ENCODE assay signal across 17 cellular contexts in the genomic region with DNA sequence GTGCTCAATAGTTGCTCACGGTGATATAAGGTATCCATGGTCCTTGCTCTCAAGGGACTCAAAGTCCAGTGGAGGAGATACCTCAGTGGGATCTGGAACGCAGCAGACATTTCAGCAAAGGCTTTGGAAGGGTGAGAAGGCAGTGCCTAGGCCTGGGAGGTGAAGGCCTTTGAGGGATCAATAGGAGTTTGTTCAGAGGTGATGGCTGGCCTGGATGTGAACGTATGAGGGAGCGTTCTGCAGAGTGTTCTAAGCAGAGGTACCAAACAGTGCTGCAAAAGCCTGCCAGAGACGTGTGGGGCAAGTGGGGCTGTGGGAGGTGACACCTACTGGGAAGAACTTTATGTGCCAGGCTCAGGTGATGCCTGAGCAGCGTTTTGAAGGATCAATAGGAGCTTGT. TPM values are rescaled to one million over a fixed set of nuclear protein-coding genes. Genes with fewer than 3 reads are reported as not detected.
DNase-seq lines count a peak whose midpoint lies in the region; ATAC-seq and TF ChIP-seq lines count a peak whose summit lies in the region.
"Had no signal": no experiment of that assay in that cellular context is flagged by ENCODE, and none has a peak within 500 bp of the region (broad histone marks: within the 10 kb centered on the region; RNA-seq: fewer than 3 reads in every experiment).

No MANE protein-coding gene starts in this region.

- H3K36me3 ChIP-seq in HEK293 (ENCODE audit: control insufficient read depth in 2 of 2, insufficient read depth in 1 of 2, low read length in 2 of 2) (no peaks in the 10 kb centered on the region), mesenchymal stem cell (ENCODE audit: control insufficient read depth in 1 of 2, insufficient read depth in 2 of 2, low read depth in 1 of 2, low read length in 2 of 2) (no peaks in the 10 kb centered on the region)

- H3K36me3 Mint-ChIP-seq in T-helper 17 cell (ENCODE audit: low read depth), result peaks cover 2% of the 10 kb centered on the region
- H3K36me3 Mint-ChIP-seq: CD4-positive, alpha-beta memory T cell had no signal

- CTCF ChIA-PET in HEK293 (lab: Yijun Ruan, JAX), result interaction anchor here (0.5 to 1.0 kb wide), 4 partner anchors 12 to 500 kb away, joined by 3 to 5 read pairs (median 3); no protein-coding TSS in a partner anchor

- H3K18ac ChIP-seq in mesenchymal stem cell (ENCODE audit: low read depth in 1 of 2, low read length in 2 of 2), result no peak overlapping the region

- 81% methylated on average over 6 of the region's 6 CpGs for WGBS in mesenchymal stem cell

- ATAC-seq in T-helper 17 cell, result no peak
- ATAC-seq: GM23338, HCT116 had no signal

- peak overlapping the region; percentile 65 for H3K27ac Mint-ChIP-seq in T-helper 17 cell
- H3K27ac Mint-ChIP-seq: CD4-positive, alpha-beta memory T cell; GM23338; IgD-negative memory B cell had no signal

- no peak overlapping the region for H3K4me2 ChIP-seq in mesenchymal stem cell (ENCODE audit: low read length, poor library complexity, severe bottlenecking)
- H3K4me2 ChIP-seq: GM23338 had no signal

- no peak overlapping the region for H3K9ac ChIP-seq in mesenchymal stem cell (ENCODE audit: low read length)

- no peak overlapping the region for H3K23ac ChIP-seq in mesenchymal stem cell (ENCODE audit: low read length in 2 of 2)

- no peak for TF ChIP-seq CTCF in HEK293 (tag by site-specific recombination; IDR thresholded peaks at IDR 0.05)

- H4K8ac ChIP-seq in mesenchymal stem cell (ENCODE audit: low read length), result peak overlapping the region; percentile 33

- no peak overlapping the region for H2BK120ac ChIP-seq in mesenchymal stem cell (ENCODE audit: low read depth, low read length)

- H3K4me1 ChIP-seq in HEK293 (ENCODE audit: control insufficient read depth, insufficient read depth, low read length), result no peaks in the 10 kb centered on the region
- peaks cover 13% of the 10 kb centered on the region for H3K4me1 ChIP-seq in mesenchymal stem cell (ENCODE audit: control insufficient read depth, insufficient read depth, low read depth, low read length)

- POLR2A ChIA-PET in HEK293 (lab: Yijun Ruan, JAX), result no interaction called here

- H4K91ac ChIP-seq in mesenchymal stem cell (ENCODE audit: low read length), result peak overlapping the region; percentile 47

- no peak overlapping the region for H3K4me3 ChIP-seq in HEK293 (ENCODE audit: low read depth, low read length)
- no peak overlapping the region for H3K4me3 ChIP-seq in mesenchymal stem cell (ENCODE audit: insufficient read depth in 1 of 2, low read depth in 1 of 2, low read length in 2 of 2)
- H3K4me3 ChIP-seq: GM23338 had no signal

- H2BK15ac ChIP-seq in mesenchymal stem cell (ENCODE audit: low read depth, poor library complexity, severe bottlenecking), result no peak overlapping the region

- no peak overlapping the region for H2AK5ac ChIP-seq in mesenchymal stem cell (ENCODE audit: low read length, severe bottlenecking)

- H3K27me3 ChIP-seq in mesenchymal stem cell (ENCODE audit: control insufficient read depth in 1 of 2, insufficient read depth in 1 of 2, low read length in 2 of 2), result peaks cover 0 to 4% of the 10 kb centered on the region in 2 experiments

- H3K4me3 Mint-ChIP-seq in T-helper 17 cell, result no peak overlapping the region
- H3K4me3 Mint-ChIP-seq: CD4-positive, alpha-beta memory T cell; GM23338; IgD-negative memory B cell had no signal

- H3K4ac ChIP-seq in mesenchymal stem cell (ENCODE audit: low read depth in 1 of 2, low read length in 2 of 2), result peak overlapping the region in 1 of 2 experiments; percentile 5

- H2BK12ac ChIP-seq in mesenchymal stem cell (ENCODE audit: low read length in 2 of 2), result no peak overlapping the region

- no peak overlapping the region for H3K27ac ChIP-seq in HEK293 (ENCODE audit: extremely low read depth, low read depth, low read length)
- H3K27ac ChIP-seq in mesenchymal stem cell (ENCODE audit: low read length, poor library complexity, severe bottlenecking), result no peak overlapping the region
- H3K27ac ChIP-seq: C4-2B had no signal

- H3K4me1 Mint-ChIP-seq in T-helper 17 cell, result peaks cover 12% of the 10 kb centered on the region

- H2BK5ac ChIP-seq in mesenchymal stem cell (ENCODE audit: low read depth, low read length, poor library complexity, severe bottlenecking), result no peak overlapping the region

- DNase-seq in T-helper 17 cell (no peak), mesenchymal stem cell (no peak), ecto neural progenitor cell (ENCODE audit: low spot score) (no peak), GM19240 (ENCODE audit: insufficient read length, low spot score) (no peak)
- DNase-seq in activated T-cell treated with anti-CD3 and anti-CD28 coated beads, Interleukin-2, amount 50 U/mL, for 1 hour, result no peak
- DNase-seq: AML-193; CD4-positive, alpha-beta memory T cell; DMS153; DMS79; H7; KBM-7 had no signal

- no peak overlapping the region for H3K14ac ChIP-seq in mesenchymal stem cell (ENCODE audit: low read length in 2 of 2)

- no peaks in the 10 kb centered on the region for H3K79me1 ChIP-seq in mesenchymal stem cell (replicated peaks; ENCODE audit: low read length, poor library complexity, severe bottlenecking)

- H2AFZ ChIP-seq in mesenchymal stem cell (ENCODE audit: low read depth, low read length), result no peak overlapping the region
- H2AFZ ChIP-seq: GM23338 had no signal

- H3K9me3 ChIP-seq in HEK293 (ENCODE audit: control insufficient read depth, insufficient read depth, low read depth, low read length) (no peaks in the 10 kb centered on the region), T-helper 17 cell (ENCODE audit: control insufficient read depth, low read length, poor library complexity, severe bottlenecking) (no peaks in the 10 kb centered on the region), mesenchymal stem cell (ENCODE audit: control insufficient read depth, low read length) (no peaks in the 10 kb centered on the region)

- H3K27me3 Mint-ChIP-seq in T-helper 17 cell, result peaks cover 33% of the 10 kb centered on the region

TF ChIP-seq in HEK293, 187 proteins besides CTCF, POLR2A, EP300 and RAD21:
- TF ChIP-seq ZFP3 (tag by site-specific recombination; IDR thresholded peaks at IDR 0.05; ENCODE audit: low read depth), result peak; percentile 88
- TF ChIP-seq OSR2 (tag by site-specific recombination; IDR thresholded peaks at IDR 0.05), result no peak

RNA-seq across cellular contexts. Expression of gene MB, which starts 7.4 kb away (rescaled TPM):
- total RNA-seq in T-helper 17 cell, result not detected
- not detected for polyA plus RNA-seq in mesenchymal stem cell (2013, experiment 1 of 2)
- polyA plus RNA-seq in mesenchymal stem cell (2013, experiment 2 of 2), result not detected
- total RNA-seq: CD4-positive, alpha-beta memory T cell; GM23338 had no signal
- polyA plus RNA-seq: BJ; CD4-positive, alpha-beta memory T cell; GM23338; IgD-negative memory B cell had no signal

RNA-seq across cellular contexts. Expression of gene APOL6, which starts 23.7 kb away (rescaled TPM):
- total RNA-seq in T-helper 17 cell, result 10 to 100 TPM; 42.7 to 44.8 TPM
- polyA plus RNA-seq in mesenchymal stem cell (2013, experiment 1 of 2), result 17.2 TPM
- 17.2 TPM for polyA plus RNA-seq in mesenchymal stem cell (2013, experiment 2 of 2)
